8 cellular contexts compared by ENCODE assay signal in the genomic region with DNA sequence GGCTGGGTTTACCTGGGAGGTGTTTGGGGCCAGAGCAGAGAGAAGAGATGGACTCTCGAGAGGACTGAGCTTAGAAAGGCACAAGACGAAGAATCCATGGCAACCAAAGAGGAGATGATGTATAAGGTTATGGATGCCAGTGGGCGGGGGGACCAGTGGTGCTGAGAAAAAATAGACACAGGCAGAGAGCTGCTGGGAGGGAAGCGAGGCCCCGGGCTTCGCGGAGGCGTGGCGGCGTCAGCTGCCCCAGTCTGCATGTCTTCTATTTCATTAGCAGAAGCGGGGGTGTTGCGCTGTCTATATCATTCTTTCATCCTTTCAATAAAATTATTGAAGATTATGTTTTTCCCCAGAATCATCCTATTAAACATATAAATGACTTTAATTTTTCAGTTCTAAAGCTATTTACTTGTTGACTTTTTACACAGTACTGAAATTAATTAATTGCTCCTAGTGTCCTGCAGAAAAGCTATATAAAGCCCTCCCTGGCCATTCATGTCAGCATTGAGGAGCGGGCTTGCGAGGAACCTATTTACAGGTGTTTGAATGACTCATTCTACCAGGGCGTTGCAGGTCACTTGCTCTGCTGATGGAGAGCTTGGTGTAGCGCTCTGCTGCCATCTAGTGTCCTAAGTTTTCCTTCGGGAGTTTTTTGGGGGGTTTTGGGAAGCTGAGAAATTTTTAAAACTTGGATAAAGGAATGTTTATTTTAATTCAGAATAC. TPM values are rescaled to one million over a fixed set of nuclear protein-coding genes. Genes with fewer than 3 reads are reported as not detected.
DNase-seq lines count a peak whose midpoint lies in the region; ATAC-seq, FAIRE-seq and TF ChIP-seq lines count a peak whose summit lies in the region.

No MANE protein-coding gene starts in this region.

- H3K9ac ChIP-seq in endothelial cell of umbilical vein (replicated peaks; ENCODE audit: extremely low read depth, insufficient read depth, low read length) = no peak overlapping the region

- CTCF ChIA-PET in endothelial cell of umbilical vein (lab: Charles Lee) = interaction anchor here (0.6 to 12.7 kb wide), 45 partner anchors 9 to 1063 kb away, joined by 3 to 870 read pairs (median 5); a partner anchor contains a TSS

- no peaks in the 10 kb centered on the region for H4K20me1 ChIP-seq in endothelial cell of umbilical vein (replicated peaks; ENCODE audit: control insufficient read depth, extremely low read depth, insufficient read depth, low read length)

- ATAC-seq in HG03095 (IDR thresholded peaks at IDR 0.05; ENCODE audit: unreplicated experiment) = peak; percentile 67
- ATAC-seq in naive B cell (ENCODE audit: low read depth in 2 of 2) = peak; percentile 48 to 75

- no TSS peak for BruUV-seq in endothelial cell of umbilical vein (replicated peaks; lab: Mats Ljungman, UMichigan)

- peak; percentile 5 to 48 for DNase-seq in NCI-H446 (lab: John Stamatoyannopoulos, UW)
- DNase-seq in NCI-H446 treated with DMSO at 0.1 percent for 48 hours (lab: John Stamatoyannopoulos, UW) = no peak
- DNase-seq in NCI-H69 (lab: John Stamatoyannopoulos, UW) = peak; percentile 90
- peak; percentile 21 for DNase-seq in activated CD8-positive, alpha-beta memory T cell treated with anti-CD3 and anti-CD28 coated beads, Interleukin-2, amount 50 U/mL, for 1 hour (ENCODE audit: extremely low read depth)
- peak; percentile 67 for DNase-seq in endothelial cell of umbilical vein (ENCODE audit: low read depth, low spot score)
- DNase-seq in naive B cell = peak; percentile 67
- peak in 5 of 6 experiments; percentile 17 to 52 (median 32) for DNase-seq in stimulated activated naive CD4-positive, alpha-beta T cell (lab: John Stamatoyannopoulos, UW)

- no peaks in the 10 kb centered on the region for H3K9me1 ChIP-seq in endothelial cell of umbilical vein (replicated peaks; ENCODE audit: control insufficient read depth, extremely low read depth, insufficient read depth, low read length)

- H3K4me3 ChIP-seq in endothelial cell of umbilical vein (replicated peaks in 1 of 3; ENCODE audit: insufficient read depth in 1 of 3, low read depth in 1 of 3, low read length in 3 of 3) = no peak overlapping the region

- POLR2A ChIA-PET in endothelial cell of umbilical vein (lab: Charles Lee) = interaction anchor here (0.6 to 1.6 kb wide), 2 partner anchors 139 to 146 kb away, joined by 3 to 13 read pairs; no protein-coding TSS in a partner anchor

- peaks cover 12 to 17% (median 16%) of the 10 kb centered on the region in 3 donors for H3K4me1 Mint-ChIP-seq in naive B cell

- dilution Hi-C loops in endothelial cell of umbilical vein (cut with MboI; ENCODE audit: extremely low pct_ligation_motif_present, low sequenced_read_pairs) = loop anchor here (25.0 kb wide), 1 partner anchor 156 kb away; no protein-coding TSS in a partner anchor

- peaks cover 5 to 11% of the 10 kb centered on the region in 2 donors for H3K36me3 Mint-ChIP-seq in naive B cell

- H3K27me3 Mint-ChIP-seq in naive B cell = peaks cover 14 to 24% (median 16%) of the 10 kb centered on the region in 3 donors

- peaks cover 0 to 3% of the 10 kb centered on the region in 2 experiments for H3K36me3 ChIP-seq in endothelial cell of umbilical vein (ENCODE audit: control insufficient read depth in 2 of 2, extremely low read depth in 1 of 2, insufficient read depth in 2 of 2, low read length in 2 of 2)

- H3K27me3 ChIP-seq in endothelial cell of umbilical vein (ENCODE audit: control insufficient read depth in 2 of 2, insufficient read depth in 2 of 2, low read length in 2 of 2) = no peaks in the 10 kb centered on the region

- H3K4me3 Mint-ChIP-seq in naive B cell = no peak overlapping the region

- no peaks in the 10 kb centered on the region for H3K9me3 Mint-ChIP-seq in naive B cell

- no peaks in the 10 kb centered on the region for H3K9me3 ChIP-seq in endothelial cell of umbilical vein (replicated peaks; ENCODE audit: control insufficient read depth, insufficient read depth, low read length)

- H3K27ac ChIP-seq in endothelial cell of umbilical vein (ENCODE audit: insufficient read depth, low read depth, low read length) = no peak overlapping the region

- FAIRE-seq in endothelial cell of umbilical vein (lab: Jason Lieb, UNC) = peak; percentile 64

- TF ChIP-seq CTCF in endothelial cell of umbilical vein (IDR thresholded peaks at IDR 0.05; ENCODE audit: extremely low read depth in 1 of 2, insufficient read depth in 1 of 2, low read depth in 1 of 2, low read length in 2 of 2) = peak; percentile 66 to 73

- H3K4me2 ChIP-seq in endothelial cell of umbilical vein (ENCODE audit: insufficient read depth, low read length) = no peak overlapping the region

- intact Hi-C loops in endothelial cell of umbilical vein (cut with micrococcal nuclease) = loop anchor here (1.0 kb wide), 3 partner anchors 62 to 147 kb away; a partner anchor contains a TSS

- H3K79me2 ChIP-seq in endothelial cell of umbilical vein (ENCODE audit: control insufficient read depth, insufficient read depth, low read length) = no peaks in the 10 kb centered on the region

- no peak for TF ChIP-seq POLR2A in endothelial cell of umbilical vein (IDR thresholded peaks at IDR 0.05; ENCODE audit: low read depth, low read length)

- H3K4me1 ChIP-seq in endothelial cell of umbilical vein (ENCODE audit: control insufficient read depth, extremely low read depth, insufficient read depth, low read length) = peaks cover 3% of the 10 kb centered on the region

- H3K27ac Mint-ChIP-seq in naive B cell = peak overlapping the region in 1 of 6 donors; percentile 38

- H2AFZ ChIP-seq in endothelial cell of umbilical vein (ENCODE audit: low read depth, low read length) = no peak overlapping the region

TF ChIP-seq in endothelial cell of umbilical vein, 7 proteins besides CTCF, POLR2A, EP300 and RAD21:
- TF ChIP-seq, protein P1, sequence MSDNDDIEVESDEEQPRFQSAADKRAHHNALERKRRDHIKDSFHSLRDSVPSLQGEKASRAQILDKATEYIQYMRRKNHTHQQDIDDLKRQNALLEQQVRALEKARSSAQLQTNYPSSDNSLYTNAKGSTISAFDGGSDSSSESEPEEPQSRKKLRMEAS (IDR thresholded peaks at IDR 0.05; ENCODE audit: insufficient read depth, insufficient read length) = no peak
- TF ChIP-seq JUN (IDR thresholded peaks at IDR 0.05; ENCODE audit: borderline replicate concordance, insufficient read depth, insufficient read length, low read depth) (peak; percentile 43), GATA2 (IDR thresholded peaks at IDR 0.05; ENCODE audit: insufficient read depth, insufficient read length, low read depth, low read length) (no peak), FOS (IDR thresholded peaks at IDR 0.05; ENCODE audit: borderline replicate concordance, insufficient read depth, low read length) (peak; percentile 78), POLR2AphosphoS5 (IDR thresholded peaks at IDR 0.05; ENCODE audit: insufficient read depth, low read depth, low read length) (no peak), EZH2 (IDR thresholded peaks at IDR 0.05; ENCODE audit: borderline replicate concordance, low read depth, low read length, severe bottlenecking) (no peak)

RNA-seq across cellular contexts. Expression of a gene that starts 42.9 kb away (rescaled TPM):
- total RNA-seq in endothelial cell of umbilical vein = 1.2 and 1.5 TPM in 2 replicates
- polyA plus RNA-seq in endothelial cell of umbilical vein (0.81 and 1.0 TPM in 2 replicates), naive B cell (ENCODE audit: low read depth in 6 of 6) (1 to 10 TPM in 3 of 6 donors, under 1 TPM in 1, not detected in 2; 0.61 to 3.9 (median 1.7) TPM)
- 0.12 and 0.48 TPM in 2 replicates for polyA plus RNA-seq in endothelial cell of umbilical vein (2011; cell fraction: cytosol; rRNA removed)
- not detected in 2 replicates for polyA plus RNA-seq in endothelial cell of umbilical vein (2011; cell fraction: nucleus; rRNA removed)
- 0.47 and 0.85 TPM in 2 replicates for polyA plus RNA-seq in endothelial cell of umbilical vein (2012)
- polyA minus RNA-seq in endothelial cell of umbilical vein = not detected in 2 replicates
- polyA minus RNA-seq in endothelial cell of umbilical vein (2011; cell fraction: cytosol; rRNA and poly(A)+ RNA removed) = not detected
- 0.96 TPM in 1 of 2 replicates, not detected in the other for polyA minus RNA-seq in endothelial cell of umbilical vein (2011; cell fraction: nucleus; rRNA and poly(A)+ RNA removed)
